ENCODE assay signal across 23 cellular contexts in genomic region chr5:113421643-113422132, GRCh38. TPM values are rescaled to one million over a fixed set of nuclear protein-coding genes. Genes with fewer than 3 reads are reported as not detected.
"Had no signal": no experiment of that assay in that cellular context is flagged by ENCODE, and none has a peak within 500 bp of the region (broad histone marks: within the 10 kb centered on the region; RNA-seq: fewer than 3 reads in every experiment).

No MANE protein-coding gene starts in this region.

- H3K36me3 Mint-ChIP-seq: mesothelial cell of epicardium had no signal

- H3K27ac ChIP-seq: coronary artery, dorsolateral prefrontal cortex, esophagus muscularis mucosa, foreskin keratinocyte, gastroesophageal sphincter, heart right ventricle, left lung, lower lobe of right lung had no signal

- DNase-seq: dermis blood vessel endothelial cell; dorsolateral prefrontal cortex; effector CD4-positive, alpha-beta T cell; effector memory CD4-positive, alpha-beta T cell; head of caudate nucleus; heart right ventricle; hippocampal formation; left cardiac atrium; left lung; left ventricle myocardium superior; lower lobe of right lung; mesenchymal stem cell; mucosa of descending colon had no signal

- H3K4me3 Mint-ChIP-seq: mesothelial cell of epicardium had no signal

- H3K9me3 ChIP-seq: esophagus muscularis mucosa, gastroesophageal sphincter, heart right ventricle, left lung, lower lobe of right lung, mucosa of descending colon had no signal

- H3K27me3 ChIP-seq: esophagus muscularis mucosa, foreskin keratinocyte, gastroesophageal sphincter, heart right ventricle, left lung had no signal

- H3K27ac Mint-ChIP-seq: mesothelial cell of epicardium had no signal

- H3K4me1 Mint-ChIP-seq: mesothelial cell of epicardium had no signal

- H3K9me3 Mint-ChIP-seq: mesothelial cell of epicardium had no signal

- H3K4me3 ChIP-seq: coronary artery, dorsolateral prefrontal cortex, esophagus muscularis mucosa, gastroesophageal sphincter, heart right ventricle, left lung, lower lobe of right lung, mucosa of descending colon had no signal

- ATAC-seq: foreskin keratinocyte, gastroesophageal sphincter, heart right ventricle, left cardiac atrium, left lung, left ventricle myocardium superior, lower lobe of right lung, mucosa of descending colon had no signal

- H3K36me3 ChIP-seq: esophagus muscularis mucosa, gastroesophageal sphincter, heart right ventricle, left lung, lower lobe of right lung had no signal

RNA-seq across cellular contexts. Expression of gene TSSK1B, which starts 13.1 kb away (rescaled TPM):
- total RNA-seq: dermis blood vessel endothelial cell, endothelial cell of umbilical vein, epithelial cell of proximal tubule, left ventricle myocardium superior, lower lobe of right lung, lung microvascular endothelial cell, mesenteric fat pad had no signal
- polyA plus RNA-seq: fibroblast of lung, foreskin keratinocyte, heart right ventricle had no signal
